ENCODE assay signal across 14 cellular contexts in the genomic region with DNA sequence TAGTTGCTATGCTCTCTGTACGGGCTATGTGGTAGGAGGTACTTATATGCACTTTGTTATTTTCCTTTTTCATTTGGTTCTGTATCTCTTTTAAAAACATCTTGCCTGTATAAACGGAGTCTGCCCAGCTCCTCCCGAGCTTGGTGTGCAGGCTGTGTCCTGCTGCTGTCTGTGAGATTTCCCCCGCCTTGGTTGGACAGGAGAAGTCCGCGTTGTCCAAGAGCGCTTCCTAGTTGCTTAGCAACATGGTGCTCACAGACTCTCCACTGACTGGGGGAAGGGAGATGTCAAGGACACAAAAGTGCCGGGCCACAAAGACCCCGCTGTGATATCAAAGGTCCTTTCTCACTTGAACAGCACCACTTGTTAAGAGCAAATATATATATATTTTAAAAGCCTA.
DNase-seq lines count a peak whose midpoint lies in the region; ATAC-seq and TF ChIP-seq lines count a peak whose summit lies in the region.
"Had no signal": no experiment of that assay in that cellular context is flagged by ENCODE, and none has a peak within 500 bp of the region (broad histone marks: within the 10 kb centered on the region; RNA-seq: fewer than 3 reads in every experiment).

No MANE protein-coding gene starts in this region.

- no peaks in the 10 kb centered on the region for H3F3A ChIP-seq in neural progenitor cell (ENCODE audit: low read depth)

- no peaks in the 10 kb centered on the region for H3K79me2 ChIP-seq in neural progenitor cell (ENCODE audit: low read depth)

- H3K27ac Mint-ChIP-seq in endodermal cell (no peak overlapping the region), neural progenitor cell (peak overlapping the region; percentile 78), Calu3 (ENCODE audit: unreplicated experiment) (no peak overlapping the region)
- H3K27ac Mint-ChIP-seq: activated CD4-positive, alpha-beta T cell treated with anti-CD3 and anti-CD28 coated beads, Interleukin-2, amount 10 ng/mL, durations not matched to agents 24 days and 14 days; CD8-positive, alpha-beta T cell; naive thymus-derived CD4-positive, alpha-beta T cell had no signal

- H3K27me3 Mint-ChIP-seq in endodermal cell (ENCODE audit: insufficient read depth) = peaks cover 47% of the 10 kb centered on the region
- peaks cover 3% of the 10 kb centered on the region for H3K27me3 Mint-ChIP-seq in neural progenitor cell (ENCODE audit: insufficient read depth, low read depth)
- H3K27me3 Mint-ChIP-seq in Calu3 (ENCODE audit: unreplicated experiment) = peaks cover 15% of the 10 kb centered on the region

- CTCF ChIA-PET in Calu3 (lab: Charles Lee) = interaction anchor here (0.8 kb wide), 1 partner anchor 14 kb away, joined by 3 read pairs; no protein-coding TSS in a partner anchor

- H3K27me3 ChIP-seq in endodermal cell (ENCODE audit: control insufficient read depth, insufficient read depth, low read length, poor library complexity, severe bottlenecking) = no peaks in the 10 kb centered on the region
- H3K27me3 ChIP-seq in neural progenitor cell = peaks cover 3% of the 10 kb centered on the region

- DNase-seq in Daoy (ENCODE audit: low read depth) = peak; percentile 46
- DNase-seq in NCI-H524 (lab: John Stamatoyannopoulos, UW) = peak; percentile 80 to 93
- peak; percentile 53 for DNase-seq in endodermal cell
- DNase-seq in neural progenitor cell (ENCODE audit: low spot score) = peak; percentile 66
- DNase-seq in activated CD4-positive, alpha-beta T cell treated with anti-CD3 and anti-CD28 coated beads for 48 hours = no peak
- no peak for DNase-seq in Calu3
- no peak for DNase-seq in stimulated activated naive CD4-positive, alpha-beta T cell (lab: John Stamatoyannopoulos, UW)
- DNase-seq: activated CD4-positive, alpha-beta T cell treated with anti-CD3 and anti-CD28 coated beads, Interleukin-2, amount 10 ng/mL, durations not matched to agents 24 days and 14 days; CD8-positive, alpha-beta T cell; naive thymus-derived CD4-positive, alpha-beta T cell; NCI-H2081; stomach had no signal

- BruUV-seq in Calu3 (replicated peaks; lab: Mats Ljungman, UMichigan) = no TSS peak

- H3K4me1 ChIP-seq in endodermal cell (ENCODE audit: control insufficient read depth, insufficient read depth, low read length) (no peaks in the 10 kb centered on the region), neural progenitor cell (peaks cover 6% of the 10 kb centered on the region)
- H3K4me1 ChIP-seq: stomach had no signal

- H3K4me3 Mint-ChIP-seq in endodermal cell (no peak overlapping the region), neural progenitor cell (peak overlapping the region; percentile 57), Calu3 (ENCODE audit: low read depth, unreplicated experiment) (no peak overlapping the region)
- H3K4me3 Mint-ChIP-seq: activated CD4-positive, alpha-beta T cell treated with anti-CD3 and anti-CD28 coated beads, Interleukin-2, amount 10 ng/mL, durations not matched to agents 24 days and 14 days; CD8-positive, alpha-beta T cell; naive thymus-derived CD4-positive, alpha-beta T cell had no signal

- H3K4me1 Mint-ChIP-seq in endodermal cell (peaks cover 12% of the 10 kb centered on the region), neural progenitor cell (peaks cover 36% of the 10 kb centered on the region), Calu3 (ENCODE audit: low read depth, unreplicated experiment) (no peaks in the 10 kb centered on the region)
- H3K4me1 Mint-ChIP-seq: activated CD4-positive, alpha-beta T cell treated with anti-CD3 and anti-CD28 coated beads, Interleukin-2, amount 10 ng/mL, durations not matched to agents 24 days and 14 days; naive thymus-derived CD4-positive, alpha-beta T cell had no signal

- H3K36me3 ChIP-seq in endodermal cell (ENCODE audit: control insufficient read depth, insufficient read depth, low read length) (no peaks in the 10 kb centered on the region), neural progenitor cell (no peaks in the 10 kb centered on the region)
- H3K36me3 ChIP-seq: stomach had no signal

- 53 to 85% methylated on average over 6 to 9 of the region's 9 CpGs for WGBS in endodermal cell (ENCODE audit: insufficient coverage in 1 of 2, insufficient read length in 1 of 2), 2 experiments

- no peak for TF ChIP-seq CTCF in endodermal cell (conservative IDR thresholded peaks at IDR 0.05)
- no peak for TF ChIP-seq CTCF in neural progenitor cell (IDR thresholded peaks at IDR 0.05)
- no peak for TF ChIP-seq CTCF in Calu3 (IDR thresholded peaks at IDR 0.05; ENCODE audit: unreplicated experiment)

- no peak overlapping the region for H3K4me3 ChIP-seq in endodermal cell (ENCODE audit: low read length)
- H3K4me3 ChIP-seq in neural progenitor cell = no peak overlapping the region
- H3K4me3 ChIP-seq: SK-N-MC, stomach had no signal

- no peaks in the 10 kb centered on the region for H4K20me1 ChIP-seq in neural progenitor cell (ENCODE audit: low read depth)

- peak overlapping the region; percentile 82 for H3K27ac ChIP-seq in endodermal cell (ENCODE audit: low read depth, low read length)
- no peak overlapping the region for H3K27ac ChIP-seq in neural progenitor cell
- H3K27ac ChIP-seq: SK-N-MC, stomach had no signal

- H3K9me3 ChIP-seq in endodermal cell (ENCODE audit: control insufficient read depth, low read length) = no peaks in the 10 kb centered on the region
- H3K9me3 ChIP-seq in neural progenitor cell (ENCODE audit: low read depth) = no peaks in the 10 kb centered on the region
- H3K9me3 ChIP-seq: stomach had no signal

- H2AFZ ChIP-seq in neural progenitor cell (replicated peaks) = no peak overlapping the region

- no peak for ATAC-seq in HG03025 (IDR thresholded peaks at IDR 0.05; ENCODE audit: low FRiP score, unreplicated experiment)
- ATAC-seq: CD8-positive, alpha-beta T cell; naive thymus-derived CD4-positive, alpha-beta T cell had no signal

- H3K9me3 Mint-ChIP-seq in endodermal cell = no peaks in the 10 kb centered on the region
- H3K9me3 Mint-ChIP-seq in neural progenitor cell = peaks cover 2% of the 10 kb centered on the region
- H3K9me3 Mint-ChIP-seq in Calu3 (ENCODE audit: low read depth, unreplicated experiment) = no peaks in the 10 kb centered on the region
- H3K9me3 Mint-ChIP-seq: activated CD4-positive, alpha-beta T cell treated with anti-CD3 and anti-CD28 coated beads, Interleukin-2, amount 10 ng/mL, durations not matched to agents 24 days and 14 days; CD8-positive, alpha-beta T cell had no signal

- H3K36me3 Mint-ChIP-seq in endodermal cell (ENCODE audit: low read depth) = no peaks in the 10 kb centered on the region
- no peaks in the 10 kb centered on the region for H3K36me3 Mint-ChIP-seq in neural progenitor cell
- H3K36me3 Mint-ChIP-seq in Calu3 (ENCODE audit: insufficient read depth, unreplicated experiment) = no peaks in the 10 kb centered on the region
- H3K36me3 Mint-ChIP-seq: CD8-positive, alpha-beta T cell; naive thymus-derived CD4-positive, alpha-beta T cell had no signal

- intact Hi-C loops in Calu3 (cut with micrococcal nuclease; ENCODE audit: unreplicated experiment) = no loop called here

- H3K9ac ChIP-seq in endodermal cell (ENCODE audit: extremely low read depth, low read length, poor library complexity, severe bottlenecking) (no peak overlapping the region), neural progenitor cell (no peak overlapping the region)

- H3K4me2 ChIP-seq in neural progenitor cell = peak overlapping the region; percentile 39

Comparison
In these comparisons a context has a peak if more than half of its experiments do, and no peak if none do; other contexts are left out.
1. DNase-seq: peak in Daoy (single experiment), NCI-H524 (2 of 2), endodermal cell (single experiment) and neural progenitor cell (single experiment); none in activated CD4-positive, alpha-beta T cell treated with anti-CD3 and anti-CD28 coated beads for 48 hours (single experiment), Calu3 (single experiment) and stimulated activated naive CD4-positive, alpha-beta T cell (0 of 6).